8 cellular contexts compared by ENCODE assay signal in genomic region chr5:151158287-151158661, GRCh38. TPM values are rescaled to one million over a fixed set of nuclear protein-coding genes. Genes with fewer than 3 reads are reported as not detected.
A peak's percentile ranks its signal among the peaks of the same experiment; 100 is the strongest.
DNase-seq lines count a peak whose midpoint lies in the region; ATAC-seq and TF ChIP-seq lines count a peak whose summit lies in the region.

No MANE protein-coding gene starts in this region.

- H3K4me1 Mint-ChIP-seq in HFFc6 (ENCODE audit: low read depth): peaks cover 53% of the 10 kb centered on the region

- intact Hi-C loops in upper lobe of right lung (cut with DNase I): no loop called here

- ATAC-seq in upper lobe of right lung (no peak), HG02852 (IDR thresholded peaks at IDR 0.05; ENCODE audit: unreplicated experiment) (no peak)

- H3K36me3 ChIP-seq in liver (ENCODE audit: control insufficient read depth in 4 of 4, insufficient read depth in 3 of 4, low read depth in 1 of 4, low read length in 3 of 4) (no peaks in the 10 kb centered on the region), upper lobe of right lung (no peaks in the 10 kb centered on the region)

- H3K4me3 Mint-ChIP-seq in HFFc6: peak overlapping the region; percentile 97

- in situ Hi-C loops in astrocyte of the cerebellum (cut with HindIII; ENCODE audit: low sequenced_read_pairs): no loop called here

- H3K9me3 ChIP-seq in liver (ENCODE audit: control insufficient read depth in 4 of 4, low read length in 3 of 4): no peaks in the 10 kb centered on the region
- H3K9me3 ChIP-seq in upper lobe of right lung: no peaks in the 10 kb centered on the region

- no peak for TF ChIP-seq RAD21 in liver (IDR thresholded peaks at IDR 0.05)

- H3K36me3 Mint-ChIP-seq in HFFc6 (ENCODE audit: low read depth): peaks cover 18% of the 10 kb centered on the region

- 35% methylated on average over 6 of the region's 6 CpGs for WGBS in liver

- TF ChIP-seq CTCF in AG09309 (IDR thresholded peaks at IDR 0.05; ENCODE audit: control insufficient read depth, insufficient read depth, low read depth, low read length, missing control alignments) (no peak), HFFc6 (IDR thresholded peaks at IDR 0.05) (no peak), astrocyte of the cerebellum (IDR thresholded peaks at IDR 0.05; ENCODE audit: low read depth, low read length, missing control alignments) (no peak), liver (IDR thresholded peaks at IDR 0.05; ENCODE audit: low read depth, low read length, missing input control) (no peak), upper lobe of right lung (IDR thresholded peaks at IDR 0.05) (no peak)

- H3K27me3 Mint-ChIP-seq in HFFc6 (ENCODE audit: insufficient read depth): peaks cover 3% of the 10 kb centered on the region

- peak overlapping the region; percentile 81 for H3K27ac Mint-ChIP-seq in HFFc6

- no peaks in the 10 kb centered on the region for H3K9me3 Mint-ChIP-seq in HFFc6

- peak overlapping the region; percentile 76 to 80 for H3K9ac ChIP-seq in liver (ENCODE audit: low read depth in 1 of 2, low read length in 2 of 2)

- no peak for DNase-seq in AG09309 (ENCODE audit: low read depth)
- no peak for DNase-seq in HFFc6
- no peak for DNase-seq in astrocyte of the cerebellum (ENCODE audit: low read depth)
- no peak for DNase-seq in upper lobe of right lung
- DNase-seq in NCI-H526 treated with DMSO at 0.1 percent for 48 hours (lab: John Stamatoyannopoulos, UW): no peak
- DNase-seq in MV-4-11 (lab: John Stamatoyannopoulos, UW): no peak

- H3K4me3 ChIP-seq in AG09309 (ENCODE audit: control insufficient read depth, low read depth, low read length) (peak overlapping the region; percentile 88), astrocyte of the cerebellum (ENCODE audit: low read depth, low read length) (peak overlapping the region; percentile 98), liver (ENCODE audit: low read depth in 1 of 3, low read length in 3 of 3) (peak overlapping the region; percentile 67 to 93 (median 87)), upper lobe of right lung (peak overlapping the region; percentile 71)

- H3K4me1 ChIP-seq in liver (ENCODE audit: control insufficient read depth in 4 of 4, insufficient read depth in 4 of 4, low read length in 3 of 4): peaks cover 4 to 59% (median 41%) of the 10 kb centered on the region in 4 donors
- H3K4me1 ChIP-seq in upper lobe of right lung: peaks cover 38% of the 10 kb centered on the region

- H3K27ac ChIP-seq in liver (ENCODE audit: low read depth in 1 of 2, low read length in 2 of 2) (peak overlapping the region; percentile 80 to 84), upper lobe of right lung (peak overlapping the region; percentile 82)

- H3K27me3 ChIP-seq in liver (ENCODE audit: control insufficient read depth in 4 of 4, insufficient read depth in 4 of 4, low read length in 3 of 4) (no peaks in the 10 kb centered on the region), upper lobe of right lung (no peaks in the 10 kb centered on the region)

TF ChIP-seq in liver, 16 proteins besides CTCF, POLR2A, EP300 and RAD21:
- TF ChIP-seq RXRA (IDR thresholded peaks at IDR 0.05) (no peak), FOXA1 (IDR thresholded peaks at IDR 0.05) (no peak), NR2F2 (IDR thresholded peaks at IDR 0.05) (no peak), HNF4A (conservative IDR thresholded peaks at IDR 0.05) (no peak), YY1 (IDR thresholded peaks at IDR 0.05) (no peak), FOXA2 (IDR thresholded peaks at IDR 0.05) (no peak), GABPA (IDR thresholded peaks at IDR 0.05 in 1 of 2, conservative IDR thresholded peaks at IDR 0.05 in 1 of 2) (no peak), HNF4G (IDR thresholded peaks at IDR 0.05) (no peak), JUND (IDR thresholded peaks at IDR 0.05) (no peak), TAF1 (conservative IDR thresholded peaks at IDR 0.05) (no peak)
- TF ChIP-seq, protein P1, sequence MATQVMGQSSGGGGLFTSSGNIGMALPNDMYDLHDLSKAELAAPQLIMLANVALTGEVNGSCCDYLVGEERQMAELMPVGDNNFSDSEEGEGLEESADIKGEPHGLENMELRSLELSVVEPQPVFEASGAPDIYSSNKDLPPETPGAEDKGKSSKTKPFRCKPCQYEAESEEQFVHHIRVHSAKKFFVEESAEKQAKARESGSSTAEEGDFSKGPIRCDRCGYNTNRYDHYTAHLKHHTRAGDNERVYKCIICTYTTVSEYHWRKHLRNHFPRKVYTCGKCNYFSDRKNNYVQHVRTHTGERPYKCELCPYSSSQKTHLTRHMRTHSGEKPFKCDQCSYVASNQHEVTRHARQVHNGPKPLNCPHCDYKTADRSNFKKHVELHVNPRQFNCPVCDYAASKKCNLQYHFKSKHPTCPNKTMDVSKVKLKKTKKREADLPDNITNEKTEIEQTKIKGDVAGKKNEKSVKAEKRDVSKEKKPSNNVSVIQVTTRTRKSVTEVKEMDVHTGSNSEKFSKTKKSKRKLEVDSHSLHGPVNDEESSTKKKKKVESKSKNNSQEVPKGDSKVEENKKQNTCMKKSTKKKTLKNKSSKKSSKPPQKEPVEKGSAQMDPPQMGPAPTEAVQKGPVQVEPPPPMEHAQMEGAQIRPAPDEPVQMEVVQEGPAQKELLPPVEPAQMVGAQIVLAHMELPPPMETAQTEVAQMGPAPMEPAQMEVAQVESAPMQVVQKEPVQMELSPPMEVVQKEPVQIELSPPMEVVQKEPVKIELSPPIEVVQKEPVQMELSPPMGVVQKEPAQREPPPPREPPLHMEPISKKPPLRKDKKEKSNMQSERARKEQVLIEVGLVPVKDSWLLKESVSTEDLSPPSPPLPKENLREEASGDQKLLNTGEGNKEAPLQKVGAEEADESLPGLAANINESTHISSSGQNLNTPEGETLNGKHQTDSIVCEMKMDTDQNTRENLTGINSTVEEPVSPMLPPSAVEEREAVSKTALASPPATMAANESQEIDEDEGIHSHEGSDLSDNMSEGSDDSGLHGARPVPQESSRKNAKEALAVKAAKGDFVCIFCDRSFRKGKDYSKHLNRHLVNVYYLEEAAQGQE (IDR thresholded peaks at IDR 0.05): no peak

RNA-seq across cellular contexts. Expression of gene ANXA6, which starts 0.7 kb away (rescaled TPM):
- total RNA-seq in HFFc6 (2021; fragmentation: NEBNext Ultra II Directional; extraction: Animal tissue kit (Norgen Biotek cat#: 25700)): 100 to 1,000 TPM; 507 to 578 (median 546) TPM
- total RNA-seq in liver: 100 to 1,000 TPM; 137 to 215 TPM
- polyA plus RNA-seq in liver: 100 to 1,000 TPM in 1 of 2 donors, 10 to 100 TPM in 1; 52.7 to 116 TPM
- total RNA-seq in upper lobe of right lung: 143 TPM
